Comparison of ENCODE assay signal across 12 cellular contexts in genomic region chr3:142896201-142896755, GRCh38. TPM values are rescaled to one million over a fixed set of nuclear protein-coding genes. Genes with fewer than 3 reads are reported as not detected.
A peak's percentile ranks its signal among the peaks of the same experiment; 100 is the strongest.
DNase-seq lines count a peak whose midpoint lies in the region; ATAC-seq and TF ChIP-seq lines count a peak whose summit lies in the region.
"Had no signal": no experiment of that assay in that cellular context is flagged by ENCODE, and none has a peak within 500 bp of the region (broad histone marks: within the 10 kb centered on the region; RNA-seq: fewer than 3 reads in every experiment).

No MANE protein-coding gene starts in this region.

- WGBS in trophoblast cell (ENCODE audit: extremely low coverage, insufficient coverage, insufficient read length): no CpG with 5 or more reads among the region's 9 CpGs
- WGBS in lower leg skin, 2 donors: 84 to 86% methylated on average over 9 of the region's 9 CpGs

- intact Hi-C loops in lower leg skin (cut with DNase I; ENCODE audit: low total_unique reads): no loop called here

- H3K4me1 ChIP-seq in trophoblast cell (ENCODE audit: control insufficient read depth in 1 of 2, insufficient read depth in 2 of 2, low read length in 2 of 2) (peaks cover 2 to 3% of the 10 kb centered on the region in 2 experiments), right atrium auricular region (peaks cover 0 to 13% of the 10 kb centered on the region in 2 donors)

- no peak overlapping the region for H3K18ac ChIP-seq in trophoblast cell (ENCODE audit: low read length)

- no peak overlapping the region for H2BK5ac ChIP-seq in trophoblast cell (ENCODE audit: low read depth, low read length, poor library complexity)

- TF ChIP-seq POLR2A in lower leg skin (IDR thresholded peaks at IDR 0.05): no peak

- H3K23ac ChIP-seq in trophoblast cell (ENCODE audit: low read length): no peak overlapping the region

- H3K36me3 ChIP-seq in trophoblast cell (ENCODE audit: control insufficient read depth in 1 of 2, insufficient read depth in 2 of 2, low read length in 2 of 2) (no peaks in the 10 kb centered on the region), right atrium auricular region (no peaks in the 10 kb centered on the region)

- no peak overlapping the region for H4K8ac ChIP-seq in trophoblast cell (ENCODE audit: low read depth, low read length)

- H3K79me1 ChIP-seq in trophoblast cell (ENCODE audit: low read length): no peaks in the 10 kb centered on the region

- H3K27ac ChIP-seq in trophoblast cell (ENCODE audit: low read depth, low read length): no peak overlapping the region
- peak overlapping the region in 1 of 2 donors; percentile 4 for H3K27ac ChIP-seq in right atrium auricular region

- no peak for ATAC-seq in HG03095 (IDR thresholded peaks at IDR 0.05; ENCODE audit: unreplicated experiment)
- ATAC-seq: left ventricle myocardium superior had no signal

- H3K79me2 ChIP-seq in trophoblast cell (ENCODE audit: control insufficient read depth, insufficient read depth, low read length, poor library complexity): no peaks in the 10 kb centered on the region

- H2BK120ac ChIP-seq in trophoblast cell (ENCODE audit: insufficient read depth, low read length, poor library complexity): no peak overlapping the region

- no peaks in the 10 kb centered on the region for H3K27me3 ChIP-seq in trophoblast cell (ENCODE audit: insufficient read depth, low read length)
- no peaks in the 10 kb centered on the region for H3K27me3 ChIP-seq in right atrium auricular region

- H4K12ac ChIP-seq in trophoblast cell (ENCODE audit: low read depth, low read length): no peak overlapping the region

- H2BK12ac ChIP-seq in trophoblast cell (ENCODE audit: low read length): no peak overlapping the region

- no peak overlapping the region for H2AFZ ChIP-seq in trophoblast cell (ENCODE audit: insufficient read depth, low read length, poor library complexity)

- H3K14ac ChIP-seq in trophoblast cell (ENCODE audit: low read length): no peak overlapping the region

- no peak overlapping the region for H3K9ac ChIP-seq in trophoblast cell (ENCODE audit: low read length)

- no peak overlapping the region for H4K91ac ChIP-seq in trophoblast cell (ENCODE audit: low read depth, low read length)

- TF ChIP-seq CTCF in epithelial cell of esophagus (IDR thresholded peaks at IDR 0.05; ENCODE audit: insufficient read depth, low read depth, low read length, missing control alignments) (no peak), right atrium auricular region (IDR thresholded peaks at IDR 0.05) (no peak), lower leg skin (IDR thresholded peaks at IDR 0.05) (no peak)

- peak overlapping the region; percentile 28 for H3K4me2 ChIP-seq in trophoblast cell (ENCODE audit: low read length)

- H3K4me3 ChIP-seq in epithelial cell of esophagus (ENCODE audit: low read length) (no peak overlapping the region), trophoblast cell (ENCODE audit: low read depth, low read length) (no peak overlapping the region), right atrium auricular region (no peak overlapping the region), lower leg skin (ENCODE audit: low read depth, poor library complexity, severe bottlenecking) (no peak overlapping the region)

- peak; percentile 89 for DNase-seq in EH (ENCODE audit: low read depth)
- peak; percentile 67 for DNase-seq in NCI-H446 treated with DMSO at 0.1 percent for 48 hours (lab: John Stamatoyannopoulos, UW)
- peak; percentile 84 for DNase-seq in epithelial cell of esophagus (ENCODE audit: low read depth)
- DNase-seq in trophoblast cell: peak; percentile 76 to 89
- DNase-seq in NCI-H524 (lab: John Stamatoyannopoulos, UW): no peak
- DNase-seq in right atrium auricular region (ENCODE audit: low spot score): no peak
- no peak for DNase-seq in lower leg skin (ENCODE audit: low spot score in 2 of 2)
- DNase-seq: activated CD4-positive, alpha-beta T cell treated with anti-CD3 and anti-CD28 coated beads, Interleukin-2, amount 50 U/mL, for 48 hours; left ventricle myocardium superior; NCI-H2081 treated with DMSO at 0.1 percent for 48 hours; T-helper 2 cell had no signal

- H3K9me3 ChIP-seq in trophoblast cell (ENCODE audit: insufficient read depth, low read depth, low read length) (no peaks in the 10 kb centered on the region), right atrium auricular region (no peaks in the 10 kb centered on the region)

- H2AK5ac ChIP-seq in trophoblast cell (ENCODE audit: low read length): no peak overlapping the region

- no peak overlapping the region for H3K4ac ChIP-seq in trophoblast cell (ENCODE audit: low read depth, low read length)

RNA-seq across cellular contexts. Expression of gene PCOLCE2, which starts 7.4 kb away (rescaled TPM):
- 1.5 and 2.2 TPM in 2 replicates for polyA plus RNA-seq in trophoblast cell (2013)
- total RNA-seq in right atrium auricular region: 100 to 1,000 TPM in 1 of 2 donors, 10 to 100 TPM in 1; 79.1 to 148 TPM
- total RNA-seq in lower leg skin: 10 to 100 TPM; 10.4 to 17.1 (median 12.8) TPM

Comparison
In these comparisons a context has a peak if more than half of its experiments do, and no peak if none do; other contexts are left out.
1. DNase-seq: peak in EH (single experiment), NCI-H446 treated with DMSO at 0.1 percent for 48 hours (single experiment), epithelial cell of esophagus (single experiment) and trophoblast cell (2 of 2); none in NCI-H524 (0 of 2), right atrium auricular region (single experiment) and lower leg skin (0 of 2).
2. RNA of gene PCOLCE2, which starts 7.4 kb away (total RNA-seq): 79.1 to 148 TPM in right atrium auricular region; 10.4 to 17.1 TPM in lower leg skin; every median in the first group is over 4 times any median in the second.